In the genomic region with DNA sequence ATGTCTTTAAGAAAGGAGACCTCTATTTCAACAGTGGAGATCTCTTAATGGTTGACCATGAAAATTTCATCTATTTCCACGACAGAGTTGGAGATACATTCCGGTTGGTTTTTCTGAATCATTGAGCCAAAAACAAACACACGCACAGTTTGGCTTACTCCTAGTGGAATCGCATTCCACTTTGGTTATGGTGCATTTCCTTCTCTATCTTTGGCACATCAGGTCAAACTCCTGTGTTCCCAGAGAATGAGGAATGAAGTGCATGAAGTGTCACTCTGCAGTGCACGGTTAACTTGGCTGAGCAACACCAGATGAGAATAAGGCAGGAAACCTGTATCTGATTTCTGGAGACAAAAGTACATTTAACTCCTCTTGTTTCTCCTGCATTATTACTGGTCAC, we compare ENCODE assay signal across 1 cellular context.
TF ChIP-seq lines count a peak whose summit lies in the region.

No MANE protein-coding gene starts in this region.

TF ChIP-seq in A549, 52 proteins besides CTCF, POLR2A, EP300 and RAD21 (continued from another document):
- TF ChIP-seq CEBPB (IDR thresholded peaks at IDR 0.05), result no peak
- no peak for TF ChIP-seq ZSCAN20 (CRISPR knock-in tag; IDR thresholded peaks at IDR 0.05)
- TF ChIP-seq, protein P1, sequence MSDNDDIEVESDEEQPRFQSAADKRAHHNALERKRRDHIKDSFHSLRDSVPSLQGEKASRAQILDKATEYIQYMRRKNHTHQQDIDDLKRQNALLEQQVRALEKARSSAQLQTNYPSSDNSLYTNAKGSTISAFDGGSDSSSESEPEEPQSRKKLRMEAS (IDR thresholded peaks at IDR 0.05), result no peak
- TF ChIP-seq SMC3 (IDR thresholded peaks at IDR 0.05), result no peak
- no peak for TF ChIP-seq ESRRA (IDR thresholded peaks at IDR 0.05; ENCODE audit: borderline replicate concordance, low read length)
